16 cellular contexts compared by ENCODE assay signal in the genomic region with DNA sequence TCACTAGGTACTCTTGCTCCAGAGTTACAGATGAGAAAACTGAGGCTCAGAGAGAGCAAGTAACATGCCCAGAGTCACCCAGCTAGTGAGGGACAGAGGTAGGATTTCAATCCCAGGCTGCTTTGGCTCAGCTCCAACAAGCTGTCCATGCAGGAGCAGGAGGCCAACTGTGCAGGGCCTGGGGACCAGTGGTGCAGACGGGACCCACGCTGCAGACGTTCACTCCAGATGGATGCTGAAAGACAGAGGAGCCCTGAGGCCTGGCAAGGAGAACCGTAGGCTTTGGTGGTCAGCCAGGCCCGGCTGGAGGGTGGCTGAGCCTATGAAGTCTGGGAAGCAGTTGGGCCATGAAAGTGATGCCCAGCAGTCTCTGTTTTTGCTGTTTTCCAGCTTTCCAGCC.
DNase-seq lines count a peak whose midpoint lies in the region; ATAC-seq, FAIRE-seq and TF ChIP-seq lines count a peak whose summit lies in the region.
"Had no signal": no experiment of that assay in that cellular context is flagged by ENCODE, and none has a peak within 500 bp of the region (broad histone marks: within the 10 kb centered on the region; RNA-seq: fewer than 3 reads in every experiment).

No MANE protein-coding gene starts in this region.

- no peak for TF ChIP-seq POLR2A in stomach (IDR thresholded peaks at IDR 0.05)

- no peak for TF ChIP-seq EP300 in stomach (IDR thresholded peaks at IDR 0.05)

- H3K36me3 ChIP-seq in colonic mucosa (no peaks in the 10 kb centered on the region), liver (ENCODE audit: control insufficient read depth in 4 of 4, insufficient read depth in 3 of 4, low read depth in 1 of 4, low read length in 3 of 4) (no peaks in the 10 kb centered on the region), stomach (no peaks in the 10 kb centered on the region), small intestine (ENCODE audit: control insufficient read depth in 2 of 2, insufficient read depth in 2 of 2, low read length in 2 of 2) (no peaks in the 10 kb centered on the region)
- H3K36me3 ChIP-seq: WERI-Rb-1 had no signal

- peak; percentile 86 to 95 for DNase-seq in NCI-H446 (lab: John Stamatoyannopoulos, UW)
- DNase-seq in colonic mucosa: peak; percentile 23
- no peak for DNase-seq in stomach
- DNase-seq in HK-2 (ENCODE audit: unreplicated experiment): no peak
- DNase-seq in small intestine: no peak
- no peak for DNase-seq in omental fat pad (ENCODE audit: low spot score)
- DNase-seq: activated T-cell treated with anti-CD3 and anti-CD28 coated beads, Interleukin-2, amount 50 U/mL, for 72 hours; CD4-positive, alpha-beta T cell; RPMI8226; WERI-Rb-1 had no signal

- WGBS in liver: 89% methylated on average over 5 of the region's 5 CpGs
- WGBS in stomach, 5 donors: 62 to 77% (median 71%) methylated on average over 5 of the region's 5 CpGs
- 67 to 84% (median 76%) methylated on average over 5 of the region's 5 CpGs for WGBS in small intestine, 3 donors

- no peak overlapping the region for H3K9ac ChIP-seq in colonic mucosa (ENCODE audit: low read depth in 2 of 2, low read length in 2 of 2)
- H3K9ac ChIP-seq in liver (ENCODE audit: low read depth in 1 of 2, low read length in 2 of 2): no peak overlapping the region
- H3K9ac ChIP-seq: KMS-11, parathyroid adenoma had no signal

- H3K27me3 ChIP-seq in colonic mucosa: no peaks in the 10 kb centered on the region
- no peaks in the 10 kb centered on the region for H3K27me3 ChIP-seq in liver (ENCODE audit: control insufficient read depth in 4 of 4, insufficient read depth in 4 of 4, low read length in 3 of 4)
- H3K27me3 ChIP-seq in stomach: no peaks in the 10 kb centered on the region
- no peaks in the 10 kb centered on the region for H3K27me3 ChIP-seq in small intestine (ENCODE audit: control insufficient read depth in 2 of 2, insufficient read depth in 2 of 2, low read length in 2 of 2)

- FAIRE-seq in small intestine (lab: Jason Lieb, UNC): no peak
- FAIRE-seq: bronchial epithelial cell, keratinocyte had no signal

- TF ChIP-seq CTCF in colonic mucosa (IDR thresholded peaks at IDR 0.05): no peak
- TF ChIP-seq CTCF in liver (IDR thresholded peaks at IDR 0.05; ENCODE audit: low read depth, low read length, missing input control): no peak
- TF ChIP-seq CTCF in stomach (IDR thresholded peaks at IDR 0.05): no peak
- no peak for TF ChIP-seq CTCF in omental fat pad (IDR thresholded peaks at IDR 0.05)

- H3K4me1 ChIP-seq in colonic mucosa (no peaks in the 10 kb centered on the region), liver (ENCODE audit: control insufficient read depth in 4 of 4, insufficient read depth in 4 of 4, low read length in 3 of 4) (no peaks in the 10 kb centered on the region), stomach (peaks cover 4 to 52% (median 41%) of the 10 kb centered on the region in 4 donors), small intestine (ENCODE audit: control insufficient read depth in 2 of 2, insufficient read depth in 1 of 2, low read depth in 1 of 2, low read length in 1 of 2) (no peaks in the 10 kb centered on the region)
- H3K4me1 ChIP-seq: parathyroid adenoma had no signal

- ATAC-seq in GM18511 (IDR thresholded peaks at IDR 0.05; ENCODE audit: unreplicated experiment) (no peak), omental fat pad (ENCODE audit: low FRiP score) (no peak)
- ATAC-seq: activated T-cell treated with anti-CD3 and anti-CD28 coated beads, Interleukin-2, amount 50 U/mL, for 72 hours had no signal

- no peak for TF ChIP-seq RAD21 in liver (IDR thresholded peaks at IDR 0.05)

- intact Hi-C loops in colonic mucosa (cut with DNase I) (no loop called here), stomach (cut with DNase I; ENCODE audit: low total_unique reads) (no loop called here)

- H3K9me3 ChIP-seq in colonic mucosa: no peaks in the 10 kb centered on the region
- no peaks in the 10 kb centered on the region for H3K9me3 ChIP-seq in liver (ENCODE audit: control insufficient read depth in 4 of 4, low read length in 3 of 4)
- H3K9me3 ChIP-seq in stomach: no peaks in the 10 kb centered on the region
- no peaks in the 10 kb centered on the region for H3K9me3 ChIP-seq in small intestine (ENCODE audit: control insufficient read depth, low read depth)

- H3K27ac ChIP-seq in colonic mucosa: no peak overlapping the region
- H3K27ac ChIP-seq in liver (ENCODE audit: low read depth in 1 of 2, low read length in 2 of 2): peak overlapping the region; percentile 58 to 61
- peak overlapping the region in 4 of 5 donors; percentile 47 to 75 (median 74) for H3K27ac ChIP-seq in stomach
- H3K27ac ChIP-seq in small intestine (ENCODE audit: low read depth in 1 of 2, low read length in 1 of 2): peak overlapping the region in 1 of 2 donors; percentile 4
- H3K27ac ChIP-seq: KMS-11, parathyroid adenoma, WERI-Rb-1 had no signal

- H3K4me3 ChIP-seq in colonic mucosa: no peak overlapping the region
- H3K4me3 ChIP-seq in liver (ENCODE audit: low read depth in 1 of 3, low read length in 3 of 3): no peak overlapping the region
- no peak overlapping the region for H3K4me3 ChIP-seq in stomach
- no peak overlapping the region for H3K4me3 ChIP-seq in small intestine (ENCODE audit: low read depth in 1 of 2, low read length in 2 of 2)

TF ChIP-seq in liver, 16 proteins besides CTCF, POLR2A, EP300 and RAD21:
- no peak for TF ChIP-seq ATF3 (IDR thresholded peaks at IDR 0.05)
- TF ChIP-seq, protein P1, sequence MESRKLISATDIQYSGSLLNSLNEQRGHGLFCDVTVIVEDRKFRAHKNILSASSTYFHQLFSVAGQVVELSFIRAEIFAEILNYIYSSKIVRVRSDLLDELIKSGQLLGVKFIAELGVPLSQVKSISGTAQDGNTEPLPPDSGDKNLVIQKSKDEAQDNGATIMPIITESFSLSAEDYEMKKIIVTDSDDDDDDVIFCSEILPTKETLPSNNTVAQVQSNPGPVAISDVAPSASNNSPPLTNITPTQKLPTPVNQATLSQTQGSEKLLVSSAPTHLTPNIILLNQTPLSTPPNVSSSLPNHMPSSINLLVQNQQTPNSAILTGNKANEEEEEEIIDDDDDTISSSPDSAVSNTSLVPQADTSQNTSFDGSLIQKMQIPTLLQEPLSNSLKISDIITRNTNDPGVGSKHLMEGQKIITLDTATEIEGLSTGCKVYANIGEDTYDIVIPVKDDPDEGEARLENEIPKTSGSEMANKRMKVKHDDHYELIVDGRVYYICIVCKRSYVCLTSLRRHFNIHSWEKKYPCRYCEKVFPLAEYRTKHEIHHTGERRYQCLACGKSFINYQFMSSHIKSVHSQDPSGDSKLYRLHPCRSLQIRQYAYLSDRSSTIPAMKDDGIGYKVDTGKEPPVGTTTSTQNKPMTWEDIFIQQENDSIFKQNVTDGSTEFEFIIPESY (IDR thresholded peaks at IDR 0.05): no peak
- no peak for TF ChIP-seq SP1 (IDR thresholded peaks at IDR 0.05)
- TF ChIP-seq FOXA1 (IDR thresholded peaks at IDR 0.05): no peak
- no peak for TF ChIP-seq YY1 (IDR thresholded peaks at IDR 0.05)
- TF ChIP-seq HNF4A (conservative IDR thresholded peaks at IDR 0.05): no peak
- no peak for TF ChIP-seq MAX (IDR thresholded peaks at IDR 0.05)
- TF ChIP-seq JUND (IDR thresholded peaks at IDR 0.05): no peak
- no peak for TF ChIP-seq FOXA2 (IDR thresholded peaks at IDR 0.05)
- TF ChIP-seq NR2F2 (IDR thresholded peaks at IDR 0.05): no peak
- TF ChIP-seq HNF4G (IDR thresholded peaks at IDR 0.05): no peak
- TF ChIP-seq EGR1 (IDR thresholded peaks at IDR 0.05; ENCODE audit: low read depth in 2 of 2): no peak

Comparison
In these comparisons a context has a peak if more than half of its experiments do, and no peak if none do; other contexts are left out.
1. DNase-seq: peak in NCI-H446 (2 of 2) and colonic mucosa (single experiment); none in stomach (single experiment), HK-2 (single experiment), small intestine (single experiment) and omental fat pad (single experiment).